In the genomic region with DNA sequence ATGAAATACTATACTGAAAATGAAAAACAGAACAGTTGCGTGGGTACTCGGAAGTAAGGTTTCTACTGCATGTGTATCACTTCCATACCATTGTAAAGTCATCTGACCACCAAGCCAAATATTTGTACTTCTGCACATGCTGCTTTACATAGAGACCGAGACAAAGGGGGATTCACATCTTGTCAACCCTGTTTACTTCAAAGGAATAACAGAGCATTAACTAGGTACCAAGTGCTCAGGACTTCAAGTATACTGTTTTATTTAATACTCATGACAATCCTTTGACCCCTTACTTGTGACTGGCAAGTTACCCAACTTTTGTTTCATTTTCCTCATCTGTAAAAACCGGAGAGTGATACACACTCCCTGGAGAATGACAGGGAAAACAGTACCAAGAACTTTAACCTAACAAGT, we compare ENCODE assay signal across 11 cellular contexts. TPM values are rescaled to one million over a fixed set of nuclear protein-coding genes. Genes with fewer than 3 reads are reported as not detected.
A peak's percentile ranks its signal among the peaks of the same experiment; 100 is the strongest.
DNase-seq lines count a peak whose midpoint lies in the region; ATAC-seq and TF ChIP-seq lines count a peak whose summit lies in the region.
"Had no signal": no experiment of that assay in that cellular context is flagged by ENCODE, and none has a peak within 500 bp of the region (broad histone marks: within the 10 kb centered on the region; RNA-seq: fewer than 3 reads in every experiment).

No MANE protein-coding gene starts in this region.

- no peak overlapping the region for H3K4me3 ChIP-seq in left ventricle myocardium inferior
- H3K4me3 ChIP-seq in upper lobe of right lung: no peak overlapping the region

- no peak for DNase-seq in left ventricle myocardium inferior
- DNase-seq in left cardiac atrium: no peak
- peak; percentile 29 for DNase-seq in NCI-H146 treated with DMSO at 0.1 percent for 48 hours (lab: John Stamatoyannopoulos, UW; ENCODE audit: unreplicated experiment)
- peak; percentile 17 for DNase-seq in germinal center (ENCODE audit: low spot score)
- no peak for DNase-seq in upper lobe of right lung
- DNase-seq in activated CD8-positive, alpha-beta memory T cell treated with anti-CD3 and anti-CD28 coated beads for 24 hours: no peak
- DNase-seq in sciatic nerve (ENCODE audit: low spot score): no peak
- DNase-seq in activated CD4-positive, alpha-beta T cell treated with anti-CD3 and anti-CD28 coated beads for 4 hours: no peak
- DNase-seq: activated naive CD4-positive, alpha-beta T cell treated with anti-CD3 and anti-CD28 coated beads for 36 hours; GOT3; NCI-H1105 treated with DMSO at 0.1 percent for 48 hours had no signal

- no peaks in the 10 kb centered on the region for H3K9me3 ChIP-seq in left ventricle myocardium inferior (replicated peaks)
- no peaks in the 10 kb centered on the region for H3K9me3 ChIP-seq in upper lobe of right lung

- H3K27me3 ChIP-seq in left ventricle myocardium inferior (ENCODE audit: low read depth) (no peaks in the 10 kb centered on the region), upper lobe of right lung (no peaks in the 10 kb centered on the region)

- ATAC-seq in left cardiac atrium (no peak), upper lobe of right lung (peak; percentile 59), sciatic nerve (no peak)

- intact Hi-C loops in left ventricle myocardium inferior (cut with micrococcal nuclease): no loop called here
- intact Hi-C loops in left cardiac atrium (cut with DNase I): no loop called here
- intact Hi-C loops in upper lobe of right lung (cut with DNase I): no loop called here
- intact Hi-C loops in sciatic nerve (cut with DNase I): no loop called here

- TF ChIP-seq CTCF in left ventricle myocardium inferior (IDR thresholded peaks at IDR 0.05; ENCODE audit: borderline replicate concordance) (no peak), upper lobe of right lung (IDR thresholded peaks at IDR 0.05) (no peak)

- H3K27ac ChIP-seq in left ventricle myocardium inferior (replicated peaks): peak overlapping the region; percentile 37
- no peak overlapping the region for H3K27ac ChIP-seq in upper lobe of right lung

- H3K4me1 ChIP-seq in left ventricle myocardium inferior (peaks cover 97% of the 10 kb centered on the region), upper lobe of right lung (peaks cover 70% of the 10 kb centered on the region)

- H3K36me3 ChIP-seq in left ventricle myocardium inferior: no peaks in the 10 kb centered on the region
- no peaks in the 10 kb centered on the region for H3K36me3 ChIP-seq in upper lobe of right lung

RNA-seq across cellular contexts. Expression of a gene that starts 9.9 kb away (rescaled TPM):
- total RNA-seq in left ventricle myocardium inferior: 91.7 TPM
- total RNA-seq in left cardiac atrium: 100 to 1,000 TPM in 1 of 2 donors, 10 to 100 TPM in 1; 98.3 to 104 TPM
- 134 TPM for total RNA-seq in upper lobe of right lung
- 135 TPM for total RNA-seq in sciatic nerve

Comparison
In these comparisons a context has a peak if more than half of its experiments do, and no peak if none do; other contexts are left out.
1. DNase-seq: peak in NCI-H146 treated with DMSO at 0.1 percent for 48 hours (single experiment) and germinal center (single experiment); none in left ventricle myocardium inferior (single experiment), left cardiac atrium (single experiment), upper lobe of right lung (single experiment), activated CD8-positive, alpha-beta memory T cell treated with anti-CD3 and anti-CD28 coated beads for 24 hours (single experiment), sciatic nerve (single experiment) and activated CD4-positive, alpha-beta T cell treated with anti-CD3 and anti-CD28 coated beads for 4 hours (0 of 2).